Comparison of ENCODE assay signal across 9 cellular contexts in genomic region chr16:88784856-88785105, GRCh38. TPM values are rescaled to one million over a fixed set of nuclear protein-coding genes. Genes with fewer than 3 reads are reported as not detected.
A peak's percentile ranks its signal among the peaks of the same experiment; 100 is the strongest.
DNase-seq lines count a peak whose midpoint lies in the region; ATAC-seq, FAIRE-seq and TF ChIP-seq lines count a peak whose summit lies in the region.
"Had no signal": no experiment of that assay in that cellular context is flagged by ENCODE, and none has a peak within 500 bp of the region (broad histone marks: within the 10 kb centered on the region; RNA-seq: fewer than 3 reads in every experiment).

No MANE protein-coding gene starts in this region.

- H3K27me3 ChIP-seq in HL-60 (ENCODE audit: insufficient read depth, poor library complexity, severe bottlenecking) = no peaks in the 10 kb centered on the region

- H3K27ac ChIP-seq in 22Rv1 = peak overlapping the region; percentile 75
- H3K27ac ChIP-seq in HL-60 (replicated peaks) = no peak overlapping the region
- peak overlapping the region; percentile 90 for H3K27ac ChIP-seq in cingulate gyrus (ENCODE audit: low read depth, low read length)

- no peaks in the 10 kb centered on the region for H3K36me3 ChIP-seq in mucosa of descending colon (ENCODE audit: low read depth)

- peaks cover 44% of the 10 kb centered on the region for H3K4me1 ChIP-seq in mucosa of descending colon (ENCODE audit: low read depth)

- intact Hi-C loops in mucosa of descending colon (cut with DNase I, micrococcal nuclease) = loop anchor here in 1 of 2 donors (5.0 kb wide), 1 partner anchor 42 kb away; no protein-coding TSS in a partner anchor

- ATAC-seq in mucosa of descending colon = peak; percentile 53
- no peak for ATAC-seq in HG03571 (IDR thresholded peaks at IDR 0.05; ENCODE audit: unreplicated experiment)

- no peak for FAIRE-seq in urothelium cell line (lab: Jason Lieb, UNC)
- FAIRE-seq: colon had no signal

- no peaks in the 10 kb centered on the region for H3K9me3 ChIP-seq in mucosa of descending colon

- H3K4me3 ChIP-seq in HL-60 (replicated peaks; ENCODE audit: insufficient read depth, low read length) (peak overlapping the region; percentile 71), mucosa of descending colon (peak overlapping the region; percentile 63)

- DNase-seq in HL-60 (ENCODE audit: low read depth in 1 of 2, low spot score in 1 of 2) = no peak
- DNase-seq in mucosa of descending colon = no peak
- DNase-seq in NCI-H1092 treated with DMSO at 0.1 percent for 48 hours (lab: John Stamatoyannopoulos, UW) = no peak
- DNase-seq in NCI-H2107 (lab: John Stamatoyannopoulos, UW) = no peak
- no peak for DNase-seq in urothelium cell line (ENCODE audit: low spot score)

- TF ChIP-seq CTCF in 22Rv1 (IDR thresholded peaks at IDR 0.05) (no peak), HL-60 (IDR thresholded peaks at IDR 0.05; ENCODE audit: insufficient read depth, low read length) (no peak), mucosa of descending colon (IDR thresholded peaks at IDR 0.05) (no peak)

RNA-seq across cellular contexts. Expression of gene PIEZO1, which starts 0.2 kb away (rescaled TPM):
- 100 to 1,000 TPM in 2 of 3 donors, 10 to 100 TPM in 1; 71.4 to 218 (median 129) TPM for total RNA-seq in mucosa of descending colon

RNA-seq across cellular contexts. Expression of gene CDT1, which starts 18.8 kb away (rescaled TPM):
- 10 to 100 TPM in 1 of 3 donors, 1 to 10 TPM in 2; 2.9 to 20.9 (median 7.6) TPM for total RNA-seq in mucosa of descending colon

RNA-seq across cellular contexts. Expression of gene APRT, which starts 26.9 kb away (rescaled TPM):
- 100 to 1,000 TPM in 2 of 3 donors, 10 to 100 TPM in 1; 76.5 to 185 (median 113) TPM for total RNA-seq in mucosa of descending colon
